In genomic region chr5:143918961-143919360, GRCh38 we compare ENCODE assay signal across 35 cellular contexts.
A peak's percentile ranks its signal among the peaks of the same experiment; 100 is the strongest.
DNase-seq lines count a peak whose midpoint lies in the region; ATAC-seq, FAIRE-seq and TF ChIP-seq lines count a peak whose summit lies in the region.
"Had no signal": no experiment of that assay in that cellular context is flagged by ENCODE, and none has a peak within 500 bp of the region (broad histone marks: within the 10 kb centered on the region; RNA-seq: fewer than 3 reads in every experiment).

No MANE protein-coding gene starts in this region.

- TF ChIP-seq CTCF in HepG2 (CRISPR knock-in tag; IDR thresholded peaks at IDR 0.05): no peak
- no peak for TF ChIP-seq CTCF in right lobe of liver (IDR thresholded peaks at IDR 0.05)
- TF ChIP-seq CTCF in K562 (IDR thresholded peaks at IDR 0.05 in 2 of 3, conservative IDR thresholded peaks at IDR 0.05 in 1 of 3; ENCODE audit: insufficient read depth in 2 of 3, low read depth in 1 of 3, low read length in 3 of 3): no peak

- TF ChIP-seq EP300 in HepG2 (IDR thresholded peaks at IDR 0.05; ENCODE audit: low read depth in 2 of 2, low read length in 2 of 2) (no peak), HepG2 (CRISPR knock-in tag; IDR thresholded peaks at IDR 0.05; ENCODE audit: borderline replicate concordance) (no peak), K562 (IDR thresholded peaks at IDR 0.05; ENCODE audit: low read length) (no peak)

- in situ Hi-C loops in HepG2 (cut with HindIII; ENCODE audit: extremely low pct_ligation_motif_present, low pct_unique_long_range_greater_than_20kb) (no loop called here), K562 (cut with MboI) (no loop called here), HAP-1 (cut with MboI; ENCODE audit: low sequenced_read_pairs) (no loop called here)

- H3K4me3 ChIP-seq in HepG2 (replicated peaks in 1 of 3; ENCODE audit: insufficient read depth in 1 of 3, low read depth in 2 of 3, low read length in 3 of 3) (no peak overlapping the region), right lobe of liver (no peak overlapping the region), ACC112 (ENCODE audit: low read depth, low read length) (no peak overlapping the region), K562 (no peak overlapping the region), HAP-1 (no peak overlapping the region), aorta (ENCODE audit: low read length in 2 of 2) (no peak overlapping the region)
- H3K4me3 ChIP-seq: A549; BLaER1; BLaER1 treated with 17β-estradiol and CSF1 and Interleukin-3, amounts not matched to agents 10 nM and 100 nM had no signal

- H3K4me2 ChIP-seq in HepG2 (ENCODE audit: low read depth, low read length) (no peak overlapping the region), K562 (ENCODE audit: insufficient read depth, low read length) (no peak overlapping the region)
- H3K4me2 ChIP-seq: A549; BLaER1; BLaER1 treated with 17β-estradiol and CSF1 and Interleukin-3, amounts not matched to agents 10 nM and 100 nM had no signal

- CTCF ChIA-PET in HepG2 (lab: Yijun Ruan, JAX; ENCODE audit: low intra/inter-chr PET ratio, low total read pairs) (no interaction called here), K562 (lab: Yijun Ruan, JAX; ENCODE audit: low intra/inter-chr PET ratio) (no interaction called here)

- H3K79me2 ChIP-seq in HepG2 (ENCODE audit: insufficient read depth, low read length): no peaks in the 10 kb centered on the region
- H3K79me2 ChIP-seq in ACC112 (ENCODE audit: control insufficient read depth, insufficient read depth, low read length, unreplicated experiment): no peaks in the 10 kb centered on the region
- H3K79me2 ChIP-seq in K562 (ENCODE audit: control insufficient read depth, insufficient read depth, low read length): no peaks in the 10 kb centered on the region

- DNase-seq in HepG2 (ENCODE audit: low spot score) (no peak), right lobe of liver (no peak), amniotic epithelial cell (ENCODE audit: low read depth) (peak; percentile 34), K562 (ENCODE audit: extremely low read depth in 1 of 4, low spot score in 3 of 4) (no peak), HAP-1 (ENCODE audit: low spot score in 2 of 2) (no peak), hippocampal formation (lab: John Stamatoyannopoulos, UW) (no peak), aorta (no peak)
- DNase-seq: 8988T; ACHN; AML-193; BE2C; C1 segment of cervical spinal cord; Caco-2; Calu3; CD4-positive, alpha-beta memory T cell; CD4-positive, alpha-beta T cell; CD4-positive, CD25-positive, alpha-beta regulatory T cell; CD8-positive, alpha-beta memory T cell; CD8-positive, alpha-beta T cell; COR-L47; DMS 273 treated with DMSO at 0.1 percent for 48 hours; DMS153; DMS53; DMS79; DMS79 treated with DMSO at 0.1 percent for 48 hours; DND-41; EL had no signal

- 2% methylated on average over 1 of the region's 1 CpG for WGBS in HepG2 (ENCODE audit: low lambda C conversion rate)
- WGBS in right lobe of liver (ENCODE audit: insufficient coverage, low coverage, low lambda C conversion rate, missing lambda C conversion rate): 39% methylated on average over 1 of the region's 1 CpG
- whole genome bisulfite sequencing in K562 (ENCODE audit: insufficient coverage, low coverage, missing lambda C conversion rate): 0% methylated on average over 1 of the region's 1 CpG
- 94 to 98% methylated on average over 1 of the region's 1 CpG for WGBS in aorta, 2 donors

- H3K9me1 ChIP-seq in K562 (ENCODE audit: control insufficient read depth, insufficient read depth, low read length): no peaks in the 10 kb centered on the region

- no peak for FAIRE-seq in HepG2 (lab: Jason Lieb, UNC)
- no peak for FAIRE-seq in K562 (lab: Jason Lieb, UNC)
- FAIRE-seq: A204.1, A549, D721Med had no signal

- H3K9ac ChIP-seq in HepG2 (ENCODE audit: insufficient read depth, low read depth, low read length): no peak overlapping the region
- H3K9ac ChIP-seq in K562 (ENCODE audit: insufficient read depth in 1 of 2, low read depth in 2 of 2, low read length in 2 of 2): no peak overlapping the region
- H3K9ac ChIP-seq: BLaER1; BLaER1 treated with 17β-estradiol and CSF1 and Interleukin-3, amounts not matched to agents 10 nM and 100 nM had no signal

- TF ChIP-seq RAD21 in HepG2 (CRISPR knock-in tag; IDR thresholded peaks at IDR 0.05) (no peak), K562 (CRISPR knock-in tag; conservative IDR thresholded peaks at IDR 0.05 in 1 of 2, IDR thresholded peaks at IDR 0.05 in 1 of 2) (no peak)

- H4K20me1 ChIP-seq in HepG2 (ENCODE audit: insufficient read depth, low read length) (no peaks in the 10 kb centered on the region), K562 (replicated peaks; ENCODE audit: control insufficient read depth, insufficient read depth, low read length) (no peaks in the 10 kb centered on the region)
- H4K20me1 ChIP-seq: BLaER1; BLaER1 treated with 17β-estradiol and CSF1 and Interleukin-3, amounts not matched to agents 10 nM and 100 nM had no signal

- intact Hi-C loops in HepG2 (cut with micrococcal nuclease; ENCODE audit: unreplicated experiment): no loop called here
- intact Hi-C loops in right lobe of liver (cut with DNase I): no loop called here
- intact Hi-C loops in K562 (cut with micrococcal nuclease): no loop called here
- intact Hi-C loops in aorta (cut with DNase I): no loop called here

- H3K27ac ChIP-seq in HepG2 (ENCODE audit: extremely low read length, insufficient read depth, low read length) (no peak overlapping the region), right lobe of liver (no peak overlapping the region), ACC112 (ENCODE audit: low read depth, low read length) (no peak overlapping the region), K562 (ENCODE audit: extremely low read depth, low read depth, low read length) (no peak overlapping the region), aorta (ENCODE audit: low read depth in 1 of 2, low read length in 2 of 2) (no peak overlapping the region)
- H3K27ac ChIP-seq: 22Rv1; BLaER1; BLaER1 treated with 17β-estradiol and CSF1 and Interleukin-3, amounts not matched to agents 10 nM and 100 nM; C4-2B had no signal

- H3K36me3 ChIP-seq in HepG2 (replicated peaks in 1 of 2; ENCODE audit: control insufficient read depth in 1 of 2, insufficient read depth in 2 of 2, low read length in 2 of 2): no peaks in the 10 kb centered on the region
- no peaks in the 10 kb centered on the region for H3K36me3 ChIP-seq in right lobe of liver
- H3K36me3 ChIP-seq in ACC112 (ENCODE audit: insufficient read depth, low read length): no peaks in the 10 kb centered on the region
- H3K36me3 ChIP-seq in K562 (ENCODE audit: control insufficient read depth, insufficient read depth, low read length): no peaks in the 10 kb centered on the region
- no peaks in the 10 kb centered on the region for H3K36me3 ChIP-seq in HAP-1 (replicated peaks)
- no peaks in the 10 kb centered on the region for H3K36me3 ChIP-seq in aorta (ENCODE audit: control insufficient read depth in 1 of 2, insufficient read depth in 2 of 2, low read length in 1 of 2)
- H3K36me3 ChIP-seq: BE2C; BLaER1; BLaER1 treated with 17β-estradiol and CSF1 and Interleukin-3, amounts not matched to agents 10 nM and 100 nM had no signal

- H3K4me1 ChIP-seq in HepG2 (ENCODE audit: insufficient read depth, low read length) (no peaks in the 10 kb centered on the region), right lobe of liver (no peaks in the 10 kb centered on the region), ACC112 (ENCODE audit: control insufficient read depth, insufficient read depth, low read length, unreplicated experiment) (peaks cover 70% of the 10 kb centered on the region), K562 (replicated peaks in 1 of 2; ENCODE audit: control insufficient read depth in 2 of 2, insufficient read depth in 2 of 2, low read length in 2 of 2) (no peaks in the 10 kb centered on the region), HAP-1 (no peaks in the 10 kb centered on the region), aorta (ENCODE audit: control insufficient read depth in 1 of 2, insufficient read depth in 2 of 2, low read length in 2 of 2) (no peaks in the 10 kb centered on the region)
- H3K4me1 ChIP-seq: BE2C, Caco-2 had no signal

- no peak for TF ChIP-seq POLR2A in HepG2 (IDR thresholded peaks at IDR 0.05; ENCODE audit: insufficient read depth in 1 of 2, low read depth in 2 of 2, low read length in 2 of 2)
- no peak for TF ChIP-seq POLR2A in right lobe of liver (IDR thresholded peaks at IDR 0.05)
- no peak for TF ChIP-seq POLR2A in K562 (conservative IDR thresholded peaks at IDR 0.05)

- POLR2A ChIA-PET in HepG2 (lab: Yijun Ruan, JAX): no interaction called here
- POLR2A ChIA-PET in K562 (lab: Yijun Ruan, JAX): no interaction called here

- ATAC-seq in HepG2 (no peak), right lobe of liver (no peak), K562 (no peak), aorta (ENCODE audit: low FRiP score) (no peak)
- ATAC-seq: A549; CD8-positive, alpha-beta T cell had no signal

- no TSS peak for BruUV-seq in HepG2 (replicated peaks; lab: Mats Ljungman, UMichigan)
- BruUV-seq in K562 (replicated peaks; lab: Mats Ljungman, UMichigan): no TSS peak

- H3K27me3 ChIP-seq in HepG2 (ENCODE audit: control insufficient read depth in 1 of 2, insufficient read depth in 2 of 2, low read length in 2 of 2): no peaks in the 10 kb centered on the region
- no peaks in the 10 kb centered on the region for H3K27me3 ChIP-seq in right lobe of liver
- H3K27me3 ChIP-seq in ACC112 (ENCODE audit: insufficient read depth, low read length): no peaks in the 10 kb centered on the region
- H3K27me3 ChIP-seq in K562 (ENCODE audit: control insufficient read depth in 2 of 2, insufficient read depth in 2 of 2, low read length in 2 of 2): no peaks in the 10 kb centered on the region
- no peaks in the 10 kb centered on the region for H3K27me3 ChIP-seq in HAP-1 (ENCODE audit: low read depth)
- H3K27me3 ChIP-seq in aorta (ENCODE audit: control insufficient read depth in 1 of 2, insufficient read depth in 2 of 2, low read length in 1 of 2): no peaks in the 10 kb centered on the region
- H3K27me3 ChIP-seq: BE2C; BLaER1; BLaER1 treated with 17β-estradiol and CSF1 and Interleukin-3, amounts not matched to agents 10 nM and 100 nM had no signal

- H3K9me3 ChIP-seq in HepG2 (ENCODE audit: low read length) (no peaks in the 10 kb centered on the region), right lobe of liver (no peaks in the 10 kb centered on the region), K562 (replicated peaks; ENCODE audit: control insufficient read depth, insufficient read depth, low read depth, low read length) (no peaks in the 10 kb centered on the region), HAP-1 (no peaks in the 10 kb centered on the region), aorta (ENCODE audit: control insufficient read depth, low read length) (no peaks in the 10 kb centered on the region)
- H3K9me3 ChIP-seq: A549, BE2C, Caco-2 had no signal

- no peak overlapping the region for H2AFZ ChIP-seq in HepG2 (ENCODE audit: low read length)
- H2AFZ ChIP-seq in ACC112 (ENCODE audit: low read length, unreplicated experiment): peak overlapping the region; percentile 19
- H2AFZ ChIP-seq in K562 (ENCODE audit: low read depth, low read length): no peak overlapping the region

TF ChIP-seq in HepG2, 621 proteins besides CTCF, POLR2A, EP300 and RAD21 (continues in another document):
- peak; percentile 83 for TF ChIP-seq HNRNPK (IDR thresholded peaks at IDR 0.05; ENCODE audit: low read depth, low read length, poor library complexity, severe bottlenecking)

TF ChIP-seq in K562, 482 proteins besides CTCF, POLR2A, EP300 and RAD21:
- TF ChIP-seq IFI16 (CRISPR knock-in tag; IDR thresholded peaks at IDR 0.05) (no peak), HNRNPK (IDR thresholded peaks at IDR 0.05; ENCODE audit: low read depth, low read length, poor library complexity, severe bottlenecking) (peak; percentile 63)

Comparison
In these comparisons a context has a peak if more than half of its experiments do, and no peak if none do; other contexts are left out.
1. Of the 241 proteins assayed by ChIP-seq in both HepG2 and K562: peak only in HepG2: none; only in K562: none; in both: HNRNPK; in neither: 240.